In the genomic region with DNA sequence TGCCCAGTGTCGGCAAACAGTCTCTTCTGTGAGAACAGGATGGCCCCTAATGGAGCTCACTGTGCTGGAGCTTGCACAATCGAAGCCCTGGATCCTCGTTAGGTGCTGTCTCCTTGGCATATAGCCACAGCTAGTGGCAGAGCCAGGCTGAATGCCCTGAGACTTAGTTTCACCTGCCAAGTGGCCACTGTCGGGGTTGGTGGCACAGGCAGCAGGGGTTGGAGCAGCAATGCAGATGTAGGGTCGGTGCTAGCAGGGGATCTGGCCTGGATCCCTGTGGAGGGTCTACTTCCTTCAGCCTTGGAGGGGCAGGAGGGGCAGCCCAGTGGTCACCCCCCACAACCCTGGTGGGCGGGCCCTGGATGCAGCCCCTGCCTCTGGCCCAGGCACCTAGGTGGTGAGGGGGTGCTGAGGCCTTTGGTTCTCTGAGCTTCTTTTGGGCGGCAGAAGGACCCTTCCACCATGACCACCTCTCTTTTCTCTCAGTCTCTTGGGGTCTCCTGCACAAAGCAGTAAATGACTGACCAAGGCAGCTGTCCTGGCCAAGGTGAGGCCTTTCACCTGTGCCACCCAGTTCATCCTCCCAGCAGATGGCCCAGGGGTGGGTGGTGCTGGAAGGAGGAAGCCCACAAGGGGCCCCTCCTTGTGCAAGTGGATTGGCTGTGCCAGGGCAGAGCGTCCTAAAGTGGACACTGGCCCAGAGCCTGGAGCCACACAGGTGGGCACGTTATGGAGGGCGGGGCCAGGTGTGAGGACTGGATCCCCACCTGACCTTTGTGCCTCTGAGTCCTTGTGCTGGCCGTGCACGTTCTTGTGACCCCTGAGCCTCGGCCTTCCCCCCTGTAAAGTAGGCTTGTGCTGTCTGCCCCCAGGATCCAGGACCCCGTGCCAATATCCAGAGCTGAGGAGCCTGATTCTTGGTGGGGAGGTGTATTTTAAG, we compare ENCODE assay signal across 14 cellular contexts. TPM values are rescaled to one million over a fixed set of nuclear protein-coding genes. Genes with fewer than 3 reads are reported as not detected.
DNase-seq lines count a peak whose midpoint lies in the region; ATAC-seq and TF ChIP-seq lines count a peak whose summit lies in the region.
"Had no signal": no experiment of that assay in that cellular context is flagged by ENCODE, and none has a peak within 500 bp of the region (broad histone marks: within the 10 kb centered on the region; RNA-seq: fewer than 3 reads in every experiment).

No MANE protein-coding gene starts in this region.

- no peak overlapping the region for H2AK5ac ChIP-seq in IMR-90 (ENCODE audit: low read depth, low read length)
- H2AK5ac ChIP-seq in trophoblast cell (ENCODE audit: low read length) = no peak overlapping the region

- POLR2A ChIA-PET in IMR-90 (lab: Charles Lee; ENCODE audit: unreplicated experiment) = no interaction called here

- H3K79me2 ChIP-seq in trophoblast cell (ENCODE audit: control insufficient read depth, insufficient read depth, low read length, poor library complexity) = no peaks in the 10 kb centered on the region

- no peak overlapping the region for H3K27ac Mint-ChIP-seq in CD14-positive monocyte
- H3K27ac Mint-ChIP-seq: activated naive CD4-positive, alpha-beta T cell treated with anti-CD3 and anti-CD28 coated beads for 36 hours; activated T-cell treated with anti-CD3 and anti-CD28 coated beads, Interleukin-2, amount 50 U/mL, for 24 hours; neural progenitor cell had no signal

- no peak for TF ChIP-seq RAD21 in IMR-90 (IDR thresholded peaks at IDR 0.05; ENCODE audit: low read length)

- no peaks in the 10 kb centered on the region for H3K9me3 ChIP-seq in IMR-90 (ENCODE audit: control insufficient read depth, insufficient read depth, low read length)
- H3K9me3 ChIP-seq in heart right ventricle = peaks cover 0 to 2% (median 0%) of the 10 kb centered on the region in 11 donors
- H3K9me3 ChIP-seq in trophoblast cell (ENCODE audit: insufficient read depth, low read depth, low read length) = peaks cover 6% of the 10 kb centered on the region

- no peak overlapping the region for H2BK120ac ChIP-seq in IMR-90 (ENCODE audit: low read depth, low read length)
- H2BK120ac ChIP-seq in trophoblast cell (ENCODE audit: insufficient read depth, low read length, poor library complexity) = no peak overlapping the region

- H3K18ac ChIP-seq in IMR-90 (ENCODE audit: low read depth, low read length) (no peak overlapping the region), trophoblast cell (ENCODE audit: low read length) (peak overlapping the region; percentile 2)

- H3K27me3 Mint-ChIP-seq in CD14-positive monocyte (ENCODE audit: low read depth in 3 of 3) = no peaks in the 10 kb centered on the region
- H3K27me3 Mint-ChIP-seq: activated T-cell treated with anti-CD3 and anti-CD28 coated beads, Interleukin-2, amount 50 U/mL, for 24 hours had no signal

- peaks cover 8 to 11% of the 10 kb centered on the region in 2 donors for H3K36me3 Mint-ChIP-seq in CD14-positive monocyte

- TF ChIP-seq POLR2A in IMR-90 (IDR thresholded peaks at IDR 0.05; ENCODE audit: low read depth, low read length) = no peak

- H3K56ac ChIP-seq in IMR-90 (ENCODE audit: extremely low read depth, insufficient read depth, low read length) = no peak overlapping the region

- H3K9ac ChIP-seq in IMR-90 (ENCODE audit: low read depth, low read length) (no peak overlapping the region), trophoblast cell (ENCODE audit: low read length) (no peak overlapping the region)
- H3K9ac ChIP-seq: neural progenitor cell had no signal

- H2BK12ac ChIP-seq in trophoblast cell (ENCODE audit: low read length) = no peak overlapping the region

- dilution Hi-C loops in IMR-90 (cut with HindIII; ENCODE audit: low sequenced_read_pairs, unreplicated experiment) = no loop called here

- intact Hi-C loops in IMR-90 (cut with micrococcal nuclease) = no loop called here
- intact Hi-C loops in heart right ventricle (cut with DNase I) = no loop called here
- intact Hi-C loops in CD14-positive monocyte (cut with micrococcal nuclease) = no loop called here

- CTCF ChIA-PET in IMR-90 (lab: Yijun Ruan, JAX) = interaction anchor here (0.8 kb wide), 1 partner anchor 19 kb away, joined by 3 read pairs; no protein-coding TSS in a partner anchor

- H3K27ac ChIP-seq in IMR-90 (ENCODE audit: insufficient read depth, low read length) (no peak overlapping the region), heart right ventricle (no peak overlapping the region), trophoblast cell (ENCODE audit: low read depth, low read length) (no peak overlapping the region)
- H3K27ac ChIP-seq: neural progenitor cell had no signal

- H2BK15ac ChIP-seq in IMR-90 (ENCODE audit: low read depth, low read length) = no peak overlapping the region

- H3K4me3 Mint-ChIP-seq in CD14-positive monocyte = no peak overlapping the region
- H3K4me3 Mint-ChIP-seq: activated naive CD4-positive, alpha-beta T cell treated with anti-CD3 and anti-CD28 coated beads for 36 hours; activated T-cell treated with anti-CD3 and anti-CD28 coated beads, Interleukin-2, amount 50 U/mL, for 24 hours; neural progenitor cell had no signal

- H3K4me1 ChIP-seq in IMR-90 (ENCODE audit: control insufficient read depth, insufficient read depth, low read length) (no peaks in the 10 kb centered on the region), heart right ventricle (peaks cover 3 to 63% (median 31%) of the 10 kb centered on the region in 9 donors), trophoblast cell (ENCODE audit: control insufficient read depth in 1 of 2, insufficient read depth in 2 of 2, low read length in 2 of 2) (no peaks in the 10 kb centered on the region)

- no peak overlapping the region for H2AK9ac ChIP-seq in IMR-90 (replicated peaks; ENCODE audit: low read depth, low read length, poor library complexity)

- WGBS in IMR-90 (ENCODE audit: extremely low coverage in 2 of 2, insufficient read length in 1 of 2), 2 experiments = 86% methylated on average over 7 of the region's 14 CpGs; no CpG with 5 or more reads in 1 of the 2 experiments
- WGBS in heart right ventricle, 2 donors = 70 to 76% methylated on average over 14 of the region's 14 CpGs
- no CpG with 5 or more reads among the region's 14 CpGs for WGBS in trophoblast cell (ENCODE audit: extremely low coverage, insufficient coverage, insufficient read length)

- in situ Hi-C loops in IMR-90 (cut with MboI; ENCODE audit: low sequenced_read_pairs) = no loop called here

- H2BK5ac ChIP-seq in IMR-90 (ENCODE audit: low read depth, low read length, poor library complexity, severe bottlenecking) = no peak overlapping the region
- H2BK5ac ChIP-seq in trophoblast cell (ENCODE audit: low read depth, low read length, poor library complexity) = no peak overlapping the region

- H3K4me2 ChIP-seq in IMR-90 (ENCODE audit: low read depth, low read length) = no peak overlapping the region
- H3K4me2 ChIP-seq in trophoblast cell (ENCODE audit: low read length) = no peak overlapping the region
- H3K4me2 ChIP-seq: neural progenitor cell had no signal

- no peak overlapping the region for H3K4me3 ChIP-seq in IMR-90 (ENCODE audit: insufficient read depth, low read depth, low read length)
- no peak overlapping the region for H3K4me3 ChIP-seq in heart right ventricle
- no peak overlapping the region for H3K4me3 ChIP-seq in trophoblast cell (ENCODE audit: low read depth, low read length)
- H3K4me3 ChIP-seq: neural progenitor cell had no signal

- H3K23ac ChIP-seq in IMR-90 (ENCODE audit: low read depth, low read length) (no peak overlapping the region), trophoblast cell (ENCODE audit: low read length) (no peak overlapping the region)

- H3K4me1 Mint-ChIP-seq in CD14-positive monocyte = peaks cover 7% of the 10 kb centered on the region

- DNase-seq in IMR-90 (no peak), NCI-H2029 (lab: John Stamatoyannopoulos, UW) (peak; percentile 81), heart right ventricle (peak in 1 of 2 donors; percentile 29), trophoblast cell (no peak), CD14-positive monocyte (ENCODE audit: low spot score) (no peak), SIG-M5 (lab: John Stamatoyannopoulos, UW) (no peak)
- DNase-seq: activated naive CD4-positive, alpha-beta T cell treated with anti-CD3 and anti-CD28 coated beads for 36 hours; activated T-cell treated with anti-CD3 and anti-CD28 coated beads, Interleukin-2, amount 50 U/mL, for 24 hours; kidney; NCI-H2171 treated with DMSO at 0.1 percent for 48 hours; stimulated activated naive CD8-positive, alpha-beta T cell treated with anti-CD3 and anti-CD28 coated beads, Interleukin-15, Interleukin-2, amounts not matched to agents 100 U/mL and 50 U/mL, for 24 hours; SW 1271 had no signal

- TF ChIP-seq CTCF in IMR-90 (conservative IDR thresholded peaks at IDR 0.05; ENCODE audit: low read depth, low read length) (no peak), heart right ventricle (IDR thresholded peaks at IDR 0.05) (no peak), CD14-positive monocyte (IDR thresholded peaks at IDR 0.05) (no peak)

- no peak overlapping the region for H4K12ac ChIP-seq in trophoblast cell (ENCODE audit: low read depth, low read length)

- H4K8ac ChIP-seq in IMR-90 (ENCODE audit: low read depth in 2 of 2, low read length in 2 of 2) (no peak overlapping the region), trophoblast cell (ENCODE audit: low read depth, low read length) (no peak overlapping the region)

- H3K4ac ChIP-seq in IMR-90 (ENCODE audit: low read depth, low read length) (no peak overlapping the region), trophoblast cell (ENCODE audit: low read depth, low read length) (no peak overlapping the region)

- no peak overlapping the region for H4K91ac ChIP-seq in IMR-90 (ENCODE audit: insufficient read depth, low read depth, low read length)
- no peak overlapping the region for H4K91ac ChIP-seq in trophoblast cell (ENCODE audit: low read depth, low read length)

- H4K20me1 ChIP-seq in IMR-90 (ENCODE audit: insufficient read depth, low read length) = peaks cover 69% of the 10 kb centered on the region

- H2AFZ ChIP-seq in IMR-90 (replicated peaks; ENCODE audit: low read length, poor library complexity) (no peak overlapping the region), trophoblast cell (ENCODE audit: insufficient read depth, low read length, poor library complexity) (no peak overlapping the region)
- H2AFZ ChIP-seq: neural progenitor cell had no signal

- no peaks in the 10 kb centered on the region for H3K27me3 ChIP-seq in IMR-90 (ENCODE audit: control insufficient read depth, insufficient read depth, low read length)
- no peaks in the 10 kb centered on the region for H3K27me3 ChIP-seq in heart right ventricle
- no peaks in the 10 kb centered on the region for H3K27me3 ChIP-seq in trophoblast cell (ENCODE audit: insufficient read depth, low read length)
- H3K27me3 ChIP-seq: neural progenitor cell had no signal

- peaks cover 39 to 65% of the 10 kb centered on the region in 2 experiments for H3K79me1 ChIP-seq in IMR-90 (ENCODE audit: low read depth in 1 of 2, low read length in 2 of 2)
- no peaks in the 10 kb centered on the region for H3K79me1 ChIP-seq in trophoblast cell (ENCODE audit: low read length)

- H3K36me3 ChIP-seq in IMR-90 (ENCODE audit: control insufficient read depth, insufficient read depth, low read length) = no peaks in the 10 kb centered on the region
- peaks cover 0 to 6% (median 0%) of the 10 kb centered on the region in 9 donors for H3K36me3 ChIP-seq in heart right ventricle
- peaks cover 0 to 4% of the 10 kb centered on the region in 2 experiments for H3K36me3 ChIP-seq in trophoblast cell (ENCODE audit: control insufficient read depth in 1 of 2, insufficient read depth in 2 of 2, low read length in 2 of 2)
- H3K36me3 ChIP-seq: neural progenitor cell had no signal

- H3K14ac ChIP-seq in IMR-90 (replicated peaks; ENCODE audit: low read depth, low read length) = no peak overlapping the region
- no peak overlapping the region for H3K14ac ChIP-seq in trophoblast cell (ENCODE audit: low read length)

- ATAC-seq in IMR-90 (ENCODE audit: low read depth) (no peak), heart right ventricle (peak; percentile 9 to 81 (median 60)), HG03045 (IDR thresholded peaks at IDR 0.05; ENCODE audit: unreplicated experiment) (no peak)
- ATAC-seq: stimulated activated naive CD8-positive, alpha-beta T cell treated with anti-CD3 and anti-CD28 coated beads, Interleukin-15, Interleukin-2, amounts not matched to agents 100 U/mL and 50 U/mL, for 24 hours had no signal

- no peak overlapping the region for H4K5ac ChIP-seq in IMR-90 (ENCODE audit: low read depth, low read length)

- no peak overlapping the region for H2BK20ac ChIP-seq in IMR-90 (ENCODE audit: low read depth, low read length)

- peaks cover 6% of the 10 kb centered on the region for H3K9me1 ChIP-seq in IMR-90 (ENCODE audit: insufficient read depth, low read length)

- no TSS peak for BruUV-seq in IMR-90 (replicated peaks; lab: Mats Ljungman, UMichigan)

- peaks cover 0 to 3% (median 0%) of the 10 kb centered on the region in 7 donors for H3K9me3 Mint-ChIP-seq in CD14-positive monocyte
- H3K9me3 Mint-ChIP-seq: activated naive CD4-positive, alpha-beta T cell treated with anti-CD3 and anti-CD28 coated beads for 36 hours had no signal

RNA-seq across cellular contexts. Expression of a gene that starts 44.8 kb away (rescaled TPM):
- total RNA-seq in IMR-90 (2012; rRNA removed) (5.9 and 6.9 TPM in 2 replicates), heart right ventricle (10 to 100 TPM; 20.4 to 28.0 (median 23.0) TPM)
- polyA plus RNA-seq in IMR-90 (2012; rRNA removed) (9.5 and 9.6 TPM in 2 replicates), heart right ventricle (10 to 100 TPM; 13.9 to 31.3 TPM), CD14-positive monocyte (under 1 TPM; 0.40 to 0.97 TPM)
- polyA plus RNA-seq in IMR-90 (2012; cell fraction: cytosol; rRNA removed) = 5.9 and 8.8 TPM in 2 replicates
- polyA plus RNA-seq in IMR-90 (2012; cell fraction: nucleus; rRNA removed; ENCODE audit: low replicate concordance) = 21.2 and 22.2 TPM in 2 replicates
- polyA plus RNA-seq in trophoblast cell (2013) = 12.6 and 12.7 TPM in 2 replicates

Comparison
In these comparisons a context has a peak if more than half of its experiments do, and no peak if none do; other contexts are left out.
1. ATAC-seq: peak in heart right ventricle (8 of 8); none in IMR-90 (single experiment) and HG03045 (single experiment).